ENCODE assay signal across 37 cellular contexts in the genomic region with DNA sequence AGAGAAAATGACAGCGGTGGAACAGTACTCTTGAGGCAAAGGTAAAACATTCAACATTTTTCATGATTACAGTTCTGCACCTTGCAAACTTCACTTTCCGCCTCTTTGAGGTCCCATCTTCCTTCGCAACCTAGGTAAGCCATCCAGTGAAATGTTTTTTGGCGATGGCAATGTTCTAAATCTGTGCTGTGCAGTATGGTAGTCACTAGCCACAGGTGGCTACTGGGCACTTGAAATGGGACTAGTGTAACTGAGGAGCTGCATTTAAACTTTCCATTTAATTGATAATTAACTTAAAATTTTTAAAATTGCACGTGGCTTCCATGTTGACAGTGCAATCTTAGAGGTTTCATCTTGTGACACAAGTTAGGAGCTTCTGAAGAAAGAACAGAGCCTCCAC.
"Had no signal": no experiment of that assay in that cellular context is flagged by ENCODE, and none has a peak within 500 bp of the region (broad histone marks: within the 10 kb centered on the region; RNA-seq: fewer than 3 reads in every experiment).

No MANE protein-coding gene starts in this region.

- H3K36me3 ChIP-seq: adrenal gland, ascending aorta, brain microvascular endothelial cell, breast epithelium, cardiac muscle cell had no signal

- H3K36me3 Mint-ChIP-seq: activated naive CD4-positive, alpha-beta T cell treated with anti-CD3 and anti-CD28 coated beads, Interleukin-2, amount 10 ng/mL, durations not matched to agents 7 days and 5 days; activated naive CD4-positive, alpha-beta T cell treated with anti-CD3 and anti-CD28 coated beads, Interleukin-2, amount 50 U/mL, for 24 hours; activated naive CD4-positive, alpha-beta T cell treated with anti-CD3 and anti-CD28 coated beads, Interleukin-2, amount 50 U/mL, for 72 hours; activated naive CD8-positive, alpha-beta T cell; activated naive CD8-positive, alpha-beta T cell treated with anti-CD3 and anti-CD28 coated beads for 36 hours; activated naive CD8-positive, alpha-beta T cell treated with anti-CD3 and anti-CD28 coated beads, Interleukin-2, amount 10 ng/mL, durations not matched to agents 7 days and 5 days; brain had no signal

- H3K4me1 ChIP-seq: adrenal gland, ascending aorta, breast epithelium had no signal

- H3K9me3 Mint-ChIP-seq: activated naive CD4-positive, alpha-beta T cell treated with anti-CD3 and anti-CD28 coated beads for 36 hours; activated naive CD4-positive, alpha-beta T cell treated with anti-CD3 and anti-CD28 coated beads, Interleukin-2, amount 10 ng/mL, durations not matched to agents 7 days and 5 days; activated naive CD4-positive, alpha-beta T cell treated with anti-CD3 and anti-CD28 coated beads, Interleukin-2, amount 50 U/mL, for 24 hours; activated naive CD4-positive, alpha-beta T cell treated with anti-CD3 and anti-CD28 coated beads, Interleukin-2, amount 50 U/mL, for 72 hours; activated naive CD8-positive, alpha-beta T cell treated with anti-CD3 and anti-CD28 coated beads for 36 hours; activated naive CD8-positive, alpha-beta T cell treated with anti-CD3 and anti-CD28 coated beads, Interleukin-2, amount 10 ng/mL, durations not matched to agents 7 days and 5 days; activated naive CD8-positive, alpha-beta T cell treated with anti-CD3 and anti-CD28 coated beads, Interleukin-2, amount 50 U/mL, for 24 hours; activated T-cell treated with anti-CD3 and anti-CD28 coated beads, Interleukin-2, amount 50 U/mL, for 24 hours; activated T-cell treated with anti-CD3 and anti-CD28 coated beads, Interleukin-2, amount 50 U/mL, for 4 hours; activated T-cell treated with anti-CD3 and anti-CD28 coated beads, Interleukin-2, amount 50 U/mL, for 72 hours; activated T-helper 1 cell treated with anti-CD3 and anti-CD28 coated beads, Interleukin-12 subunit alpha, Interleukin-12 subunit beta, Interleukin-2, Interleukin-4 antibody, amounts not matched to agents 30 ng/mL and 10 ng/mL and 1 ng/mL, durations not matched to agents 14 hours and 24 hours and 36 hours; activated T-helper 17 cell treated with anti-CD3 and anti-CD28 coated beads, Interleukin-2, amount 50 U/mL, for 72 hours; activated T-helper 2 cell treated with anti-CD3 and anti-CD28 coated beads, Interferon-gamma antibody, Interleukin-2, Interleukin-4, amounts not matched to agents 10 μg/mL and 5 μg/mL and 100 μg/mL, durations not matched to agents 14 hours and 24 hours and 36 hours; brain had no signal

- H3K4me3 ChIP-seq: adrenal gland, ascending aorta, body of pancreas, breast epithelium, cardiac muscle cell had no signal

- H3K27ac ChIP-seq: adrenal gland, ascending aorta, body of pancreas, brain microvascular endothelial cell, breast epithelium, cardiac muscle cell had no signal

- H3K4me1 Mint-ChIP-seq: activated naive CD4-positive, alpha-beta T cell treated with anti-CD3 and anti-CD28 coated beads, Interleukin-2, amount 10 ng/mL, durations not matched to agents 7 days and 5 days; activated naive CD8-positive, alpha-beta T cell treated with anti-CD3 and anti-CD28 coated beads, Interleukin-2, amount 10 ng/mL, durations not matched to agents 7 days and 5 days; activated T-helper 17 cell treated with anti-CD3 and anti-CD28 coated beads, Interleukin-2, amount 50 U/mL, for 72 hours; brain had no signal

- H3K27ac Mint-ChIP-seq: activated naive CD4-positive, alpha-beta T cell treated with anti-CD3 and anti-CD28 coated beads for 36 hours; activated naive CD4-positive, alpha-beta T cell treated with anti-CD3 and anti-CD28 coated beads, Interleukin-2, amount 10 ng/mL, durations not matched to agents 7 days and 5 days; activated naive CD4-positive, alpha-beta T cell treated with anti-CD3 and anti-CD28 coated beads, Interleukin-2, amount 50 U/mL, for 24 hours; activated naive CD4-positive, alpha-beta T cell treated with anti-CD3 and anti-CD28 coated beads, Interleukin-2, amount 50 U/mL, for 72 hours; activated naive CD8-positive, alpha-beta T cell; activated naive CD8-positive, alpha-beta T cell treated with anti-CD3 and anti-CD28 coated beads for 36 hours; activated naive CD8-positive, alpha-beta T cell treated with anti-CD3 and anti-CD28 coated beads, Interleukin-2, amount 10 ng/mL, durations not matched to agents 7 days and 5 days; activated naive CD8-positive, alpha-beta T cell treated with anti-CD3 and anti-CD28 coated beads, Interleukin-2, amount 50 U/mL, for 24 hours; activated T-cell treated with anti-CD3 and anti-CD28 coated beads, Interleukin-2, amount 50 U/mL, for 24 hours; activated T-cell treated with anti-CD3 and anti-CD28 coated beads, Interleukin-2, amount 50 U/mL, for 72 hours; activated T-helper 1 cell treated with anti-CD3 and anti-CD28 coated beads, Interleukin-12 subunit alpha, Interleukin-12 subunit beta, Interleukin-2, Interleukin-4 antibody, amounts not matched to agents 30 ng/mL and 10 ng/mL and 1 ng/mL, durations not matched to agents 14 hours and 24 hours and 36 hours; activated T-helper 17 cell treated with anti-CD3 and anti-CD28 coated beads, Interleukin-2, amount 50 U/mL, for 72 hours; activated T-helper 2 cell treated with anti-CD3 and anti-CD28 coated beads, Interferon-gamma antibody, Interleukin-2, Interleukin-4, amounts not matched to agents 10 μg/mL and 5 μg/mL and 100 μg/mL, durations not matched to agents 14 hours and 24 hours and 36 hours; brain had no signal

- H3K4me3 Mint-ChIP-seq: activated naive CD4-positive, alpha-beta T cell treated with anti-CD3 and anti-CD28 coated beads for 36 hours; activated naive CD4-positive, alpha-beta T cell treated with anti-CD3 and anti-CD28 coated beads, Interleukin-2, amount 10 ng/mL, durations not matched to agents 7 days and 5 days; activated naive CD4-positive, alpha-beta T cell treated with anti-CD3 and anti-CD28 coated beads, Interleukin-2, amount 50 U/mL, for 24 hours; activated naive CD8-positive, alpha-beta T cell; activated naive CD8-positive, alpha-beta T cell treated with anti-CD3 and anti-CD28 coated beads for 36 hours; activated naive CD8-positive, alpha-beta T cell treated with anti-CD3 and anti-CD28 coated beads, Interleukin-2, amount 10 ng/mL, durations not matched to agents 7 days and 5 days; activated naive CD8-positive, alpha-beta T cell treated with anti-CD3 and anti-CD28 coated beads, Interleukin-2, amount 50 U/mL, for 24 hours; activated T-cell treated with anti-CD3 and anti-CD28 coated beads, Interleukin-2, amount 50 U/mL, for 24 hours; activated T-cell treated with anti-CD3 and anti-CD28 coated beads, Interleukin-2, amount 50 U/mL, for 4 hours; activated T-cell treated with anti-CD3 and anti-CD28 coated beads, Interleukin-2, amount 50 U/mL, for 72 hours; activated T-helper 1 cell treated with anti-CD3 and anti-CD28 coated beads, Interleukin-12 subunit alpha, Interleukin-12 subunit beta, Interleukin-2, Interleukin-4 antibody, amounts not matched to agents 30 ng/mL and 10 ng/mL and 1 ng/mL, durations not matched to agents 14 hours and 24 hours and 36 hours; activated T-helper 17 cell treated with anti-CD3 and anti-CD28 coated beads, Interleukin-2, amount 50 U/mL, for 72 hours; brain had no signal

- H3K27me3 Mint-ChIP-seq: activated naive CD4-positive, alpha-beta T cell treated with anti-CD3 and anti-CD28 coated beads, Interleukin-2, amount 50 U/mL, for 24 hours; activated naive CD8-positive, alpha-beta T cell; activated naive CD8-positive, alpha-beta T cell treated with anti-CD3 and anti-CD28 coated beads for 36 hours; activated naive CD8-positive, alpha-beta T cell treated with anti-CD3 and anti-CD28 coated beads, Interleukin-2, amount 10 ng/mL, durations not matched to agents 7 days and 5 days; activated naive CD8-positive, alpha-beta T cell treated with anti-CD3 and anti-CD28 coated beads, Interleukin-2, amount 50 U/mL, for 24 hours; activated T-cell treated with anti-CD3 and anti-CD28 coated beads, Interleukin-2, amount 50 U/mL, for 24 hours; activated T-helper 17 cell treated with anti-CD3 and anti-CD28 coated beads, Interleukin-2, amount 50 U/mL, for 72 hours; brain had no signal

- ATAC-seq: activated naive CD4-positive, alpha-beta T cell treated with anti-CD3 and anti-CD28 coated beads, Interleukin-2, amount 50 U/mL, for 72 hours; activated naive CD8-positive, alpha-beta T cell treated with anti-CD3 and anti-CD28 coated beads, Interleukin-2, amount 50 U/mL, for 24 hours; activated T-cell treated with anti-CD3 and anti-CD28 coated beads, Interleukin-2, amount 50 U/mL, for 4 hours; activated T-cell treated with anti-CD3 and anti-CD28 coated beads, Interleukin-2, amount 50 U/mL, for 72 hours; activated T-helper 17 cell treated with anti-CD3 and anti-CD28 coated beads, Interleukin-2, amount 50 U/mL, for 72 hours; body of pancreas had no signal

- H3K9me3 ChIP-seq: adrenal gland, ascending aorta, body of pancreas, breast epithelium had no signal

- DNase-seq: activated effector memory CD4-positive, alpha-beta T cell treated with anti-CD3 and anti-CD28 coated beads, Interleukin-2, amount 50 U/mL, for 16 hours; activated effector memory CD4-positive, alpha-beta T cell treated with Interleukin-2 at 50 U/mL for 16 hours; activated gamma-delta T cell; activated gamma-delta T cell treated with Interleukin-2 at 50 U/mL for 16 hours; activated naive CD4-positive, alpha-beta T cell; activated naive CD4-positive, alpha-beta T cell treated with anti-CD3 and anti-CD28 coated beads for 36 hours; activated naive CD4-positive, alpha-beta T cell treated with anti-CD3 and anti-CD28 coated beads, Interleukin-2, amount 10 ng/mL, durations not matched to agents 7 days and 5 days; activated naive CD4-positive, alpha-beta T cell treated with anti-CD3 and anti-CD28 coated beads, Interleukin-2, amount 50 U/mL, for 16 hours; activated naive CD4-positive, alpha-beta T cell treated with Interleukin-2 at 50 U/mL for 16 hours; activated naive CD8-positive, alpha-beta T cell treated with anti-CD3 and anti-CD28 coated beads for 36 hours; activated naive CD8-positive, alpha-beta T cell treated with anti-CD3 and anti-CD28 coated beads, Interleukin-2, amount 10 ng/mL, durations not matched to agents 7 days and 5 days; activated naive CD8-positive, alpha-beta T cell treated with anti-CD3 and anti-CD28 coated beads, Interleukin-2, amount 50 U/mL, for 24 hours; activated T-cell treated with anti-CD3 and anti-CD28 coated beads, Interleukin-2, amount 50 U/mL, for 1 hour; activated T-cell treated with anti-CD3 and anti-CD28 coated beads, Interleukin-2, amount 50 U/mL, for 24 hours; activated T-cell treated with anti-CD3 and anti-CD28 coated beads, Interleukin-2, amount 50 U/mL, for 4 hours; activated T-cell treated with anti-CD3 and anti-CD28 coated beads, Interleukin-2, amount 50 U/mL, for 48 hours; activated T-cell treated with anti-CD3 and anti-CD28 coated beads, Interleukin-2, amount 50 U/mL, for 72 hours; adrenal gland; amniotic stem cell; amygdala; anterior cingulate cortex; aorta; body of pancreas; brain microvascular endothelial cell; caudate nucleus; central memory CD4-positive, alpha-beta T cell; cerebellar nuclear complex had no signal
